ENCODE assay signal across 18 cellular contexts in the genomic region with DNA sequence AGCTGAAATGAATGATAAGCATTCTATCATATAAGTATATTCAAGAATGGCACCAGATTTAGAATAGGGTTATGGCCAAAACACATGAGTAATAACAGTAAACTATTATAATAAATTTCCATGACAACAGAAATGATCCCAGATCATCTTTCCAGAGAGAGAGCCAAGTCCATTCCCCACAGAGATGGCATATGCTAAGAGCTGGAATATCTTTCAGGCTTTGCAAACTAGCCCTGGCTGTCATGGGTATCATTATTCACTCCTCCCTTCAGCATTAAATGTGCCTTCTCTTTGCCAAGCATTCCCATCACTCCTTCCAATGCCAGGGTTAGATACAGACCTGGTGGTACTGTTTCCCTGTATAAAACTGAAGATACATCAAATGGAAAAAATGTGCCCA. TPM values are rescaled to one million over a fixed set of nuclear protein-coding genes. Genes with fewer than 3 reads are reported as not detected.
DNase-seq lines count a peak whose midpoint lies in the region; ATAC-seq and TF ChIP-seq lines count a peak whose summit lies in the region.
"Had no signal": no experiment of that assay in that cellular context is flagged by ENCODE, and none has a peak within 500 bp of the region (broad histone marks: within the 10 kb centered on the region; RNA-seq: fewer than 3 reads in every experiment).

No MANE protein-coding gene starts in this region.

- TF ChIP-seq CTCF in lower lobe of right lung (IDR thresholded peaks at IDR 0.05): no peak

- H3K36me3 ChIP-seq in MG63: peaks cover 72% of the 10 kb centered on the region
- H3K36me3 ChIP-seq in skeletal muscle tissue (ENCODE audit: control insufficient read depth in 3 of 3, insufficient read depth in 3 of 3, low read length in 3 of 3): peaks cover 0 to 30% (median 14%) of the 10 kb centered on the region in 3 donors
- H3K36me3 ChIP-seq in lower lobe of right lung: peaks cover 70% of the 10 kb centered on the region
- peaks cover 3 to 5% of the 10 kb centered on the region in 2 donors for H3K36me3 ChIP-seq in aorta (ENCODE audit: control insufficient read depth in 1 of 2, insufficient read depth in 2 of 2, low read length in 1 of 2)

- H3K4me1 ChIP-seq in skeletal muscle tissue (ENCODE audit: control insufficient read depth in 3 of 3, insufficient read depth in 3 of 3, low read length in 3 of 3) (peaks cover 34 to 53% (median 41%) of the 10 kb centered on the region in 3 donors), lower lobe of right lung (peaks cover 12% of the 10 kb centered on the region), aorta (ENCODE audit: control insufficient read depth in 1 of 2, insufficient read depth in 2 of 2, low read length in 2 of 2) (no peaks in the 10 kb centered on the region)

- H3K9me3 ChIP-seq in MG63 (no peaks in the 10 kb centered on the region), skeletal muscle tissue (ENCODE audit: control insufficient read depth in 3 of 3, low read length in 3 of 3) (no peaks in the 10 kb centered on the region), lower lobe of right lung (no peaks in the 10 kb centered on the region), aorta (ENCODE audit: control insufficient read depth, low read length) (no peaks in the 10 kb centered on the region)
- H3K9me3 ChIP-seq: A549, SJSA1 had no signal

- H3K27me3 ChIP-seq in MG63 (no peaks in the 10 kb centered on the region), skeletal muscle tissue (ENCODE audit: control insufficient read depth in 3 of 3, insufficient read depth in 3 of 3, low read length in 3 of 3) (no peaks in the 10 kb centered on the region), lower lobe of right lung (ENCODE audit: low read depth) (no peaks in the 10 kb centered on the region), aorta (ENCODE audit: control insufficient read depth in 1 of 2, insufficient read depth in 2 of 2, low read length in 1 of 2) (no peaks in the 10 kb centered on the region)
- H3K27me3 ChIP-seq: BLaER1 treated with 17β-estradiol and CSF1 and Interleukin-3, amounts not matched to agents 10 nM and 100 nM; SJSA1 had no signal

- in situ Hi-C loops in G401 (cut with HindIII; ENCODE audit: low sequenced_read_pairs): no loop called here

- DNase-seq in G401 (ENCODE audit: low spot score): peak; percentile 90
- peak; percentile 39 for DNase-seq in MG63
- DNase-seq in cerebellar cortex (ENCODE audit: low spot score): peak; percentile 90
- DNase-seq in lower lobe of right lung: no peak
- DNase-seq in aorta: no peak
- DNase-seq: Calu3; CD8-positive, alpha-beta T cell; KG1; NCI-H1436 treated with DMSO at 0.1 percent for 48 hours; NCI-H510A treated with DMSO at 0.1 percent for 48 hours; SW 1271 had no signal

- H3K27ac ChIP-seq in skeletal muscle tissue (ENCODE audit: low read depth, low read length) (peak overlapping the region; percentile 7), lower lobe of right lung (no peak overlapping the region), aorta (ENCODE audit: low read depth in 1 of 2, low read length in 2 of 2) (no peak overlapping the region)
- H3K27ac ChIP-seq: A549; BLaER1 treated with 17β-estradiol and CSF1 and Interleukin-3, amounts not matched to agents 10 nM and 100 nM; SJSA1 had no signal

- intact Hi-C loops in lower lobe of right lung (cut with DNase I): no loop called here
- intact Hi-C loops in aorta (cut with DNase I): no loop called here

- H3K9ac ChIP-seq in skeletal muscle tissue (ENCODE audit: low read depth in 1 of 3, low read length in 3 of 3): no peak overlapping the region
- H3K9ac ChIP-seq: BLaER1 treated with 17β-estradiol and CSF1 and Interleukin-3, amounts not matched to agents 10 nM and 100 nM had no signal

- H3K4me3 ChIP-seq in MG63 (no peak overlapping the region), skeletal muscle tissue (ENCODE audit: low read length in 3 of 3) (no peak overlapping the region), lower lobe of right lung (no peak overlapping the region), aorta (ENCODE audit: low read length in 2 of 2) (no peak overlapping the region)
- H3K4me3 ChIP-seq: A549; BLaER1 treated with 17β-estradiol and CSF1 and Interleukin-3, amounts not matched to agents 10 nM and 100 nM; GM12878; SJSA1 had no signal

- ATAC-seq in GM19452 (IDR thresholded peaks at IDR 0.05; ENCODE audit: unreplicated experiment) (no peak), lower lobe of right lung (no peak), aorta (ENCODE audit: low FRiP score) (no peak)
- ATAC-seq: A549; CD8-positive, alpha-beta T cell; GM12878; HepG2 had no signal

RNA-seq across cellular contexts. Expression of a gene that starts 10.9 kb away (rescaled TPM):
- total RNA-seq in G401 (2014; rRNA removed; shearing (Covaris generic)): 52.8 and 66.7 TPM in 2 replicates
- 37.8 and 38.3 TPM in 2 replicates for total RNA-seq in MG63 (2014; rRNA removed; shearing (Covaris generic); ENCODE audit: low replicate concordance)
- 61.6 TPM for total RNA-seq in skeletal muscle tissue
- 44.0 TPM for total RNA-seq in lower lobe of right lung
- 10 to 100 TPM; 59.3 to 59.4 TPM for total RNA-seq in aorta
- polyA plus RNA-seq in aorta: 10 to 100 TPM; 36.1 to 57.6 TPM

Comparison
In these comparisons a context has a peak if more than half of its experiments do, and no peak if none do; other contexts are left out.
1. DNase-seq: peak in G401 (single experiment), MG63 (single experiment) and cerebellar cortex (single experiment); none in lower lobe of right lung (single experiment) and aorta (0 of 2).